In the genomic region with DNA sequence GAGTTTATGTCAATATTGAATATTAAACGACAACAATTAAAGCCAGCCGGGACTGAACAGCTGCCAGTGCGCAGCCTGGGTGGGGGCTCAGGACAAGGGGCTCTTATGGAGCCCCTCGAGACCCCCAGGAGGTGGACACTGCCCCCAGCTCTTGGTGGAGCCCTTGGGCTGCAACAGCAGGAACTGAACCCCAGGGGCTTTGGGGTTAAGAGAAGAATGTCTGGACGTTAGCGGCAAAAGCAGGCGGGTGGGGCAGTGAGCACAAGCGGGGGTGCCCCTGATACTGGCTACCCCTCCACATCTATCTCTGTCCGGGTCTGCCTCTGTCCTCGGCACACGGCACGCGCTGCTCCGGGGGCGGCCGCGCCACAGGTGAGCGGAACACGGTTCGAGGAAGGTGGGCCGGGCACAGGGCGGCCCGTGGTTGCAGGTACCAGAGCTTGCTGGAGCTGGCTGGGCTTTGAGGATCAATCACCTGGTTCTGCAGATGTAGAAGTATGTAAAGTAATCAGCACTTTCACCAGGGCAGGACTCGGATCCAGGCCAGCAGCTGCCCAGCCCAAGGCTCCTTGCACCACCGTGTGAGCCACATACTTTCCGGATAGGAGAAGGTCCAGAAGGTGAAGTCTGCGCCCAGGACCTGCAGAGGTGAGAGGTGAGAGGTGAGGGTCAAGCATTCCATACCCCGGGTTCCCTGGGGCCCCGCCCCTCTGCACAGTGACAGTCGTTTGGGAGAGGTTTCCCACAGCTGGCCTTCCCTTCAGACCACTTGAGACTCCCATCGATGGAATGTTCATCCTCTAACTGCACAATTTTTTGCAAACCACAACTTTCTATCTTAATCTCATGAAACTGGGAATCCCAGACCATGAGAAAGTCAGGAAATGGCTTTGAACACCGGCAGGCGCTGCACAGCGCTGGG, we compare ENCODE assay signal across 14 cellular contexts. TPM values are rescaled to one million over a fixed set of nuclear protein-coding genes. Genes with fewer than 3 reads are reported as not detected.
DNase-seq lines count a peak whose midpoint lies in the region; ATAC-seq and TF ChIP-seq lines count a peak whose summit lies in the region.
"Had no signal": no experiment of that assay in that cellular context is flagged by ENCODE, and none has a peak within 500 bp of the region (broad histone marks: within the 10 kb centered on the region; RNA-seq: fewer than 3 reads in every experiment).

No MANE protein-coding gene starts in this region.

- ATAC-seq in heart left ventricle (no peak), Right ventricle myocardium inferior (no peak), upper lobe of right lung (no peak), HG02884 (IDR thresholded peaks at IDR 0.05; ENCODE audit: unreplicated experiment) (no peak), GM23338 (no peak)
- ATAC-seq in naive thymus-derived CD4-positive, alpha-beta T cell, result no peak
- ATAC-seq: natural killer cell; stimulated activated naive B cell treated with anti-CD40 and anti-IgM and Interleukin-4, amounts not matched to agents 10 μg/mL and 1 μg/mL and 100 μg/mL, for 72 hours had no signal

- no peak overlapping the region for H3K4me2 ChIP-seq in GM23338

- intact Hi-C loops in heart left ventricle (cut with DNase I) (loop anchor here in 6 of 10 donors (1.0 to 10.0 kb wide), 4 partner anchors 55 to 64 kb away; no protein-coding TSS in a partner anchor), Right ventricle myocardium inferior (cut with DNase I) (loop anchor here (5.0 kb wide), 1 partner anchor 57 kb away; no protein-coding TSS in a partner anchor), upper lobe of right lung (cut with DNase I) (no loop called here)
- intact Hi-C loops in naive thymus-derived CD4-positive, alpha-beta T cell (cut with micrococcal nuclease), result loop anchor here in 1 of 2 donors (10.0 kb wide), 1 partner anchor 355 kb away; the partner anchor contains the start of gene SLX9

- peaks cover 0 to 3% (median 0%) of the 10 kb centered on the region in 5 donors for H3K36me3 Mint-ChIP-seq in naive thymus-derived CD4-positive, alpha-beta T cell
- H3K36me3 Mint-ChIP-seq in GM23338 (ENCODE audit: low read depth), result no peaks in the 10 kb centered on the region; the same call in 2 of the 3 replicates
- H3K36me3 Mint-ChIP-seq: natural killer cell had no signal

- peaks cover 23% of the 10 kb centered on the region for H3K79me2 ChIP-seq in GM23338 (replicated peaks; ENCODE audit: insufficient read depth)

- peaks cover 15 to 60% (median 46%) of the 10 kb centered on the region in 12 donors for H3K4me1 ChIP-seq in heart left ventricle
- H3K4me1 ChIP-seq in esophagus (ENCODE audit: control insufficient read depth in 2 of 2, insufficient read depth in 2 of 2, low read length in 1 of 2), result peaks cover 0 to 3% of the 10 kb centered on the region in 2 donors
- peaks cover 0 to 32% of the 10 kb centered on the region in 2 donors for H3K4me1 ChIP-seq in naive thymus-derived CD4-positive, alpha-beta T cell (ENCODE audit: control insufficient read depth in 2 of 2, insufficient read depth in 2 of 2, low read length in 2 of 2)
- peaks cover 38% of the 10 kb centered on the region for H3K4me1 ChIP-seq in upper lobe of right lung
- no peaks in the 10 kb centered on the region for H3K4me1 ChIP-seq in GM23338 (ENCODE audit: insufficient read depth)

- H3K27me3 Mint-ChIP-seq in naive thymus-derived CD4-positive, alpha-beta T cell, result peaks cover 0 to 3% (median 0%) of the 10 kb centered on the region in 5 donors
- peaks cover 5% of the 10 kb centered on the region for H3K27me3 Mint-ChIP-seq in GM23338 (ENCODE audit: insufficient read depth, low read depth, poor library complexity)

- 66 to 76% (median 74%) methylated on average over 30 to 34 of the region's 34 CpGs for WGBS in heart left ventricle, 4 donors
- WGBS in esophagus, 2 donors, result 76 to 82% methylated on average over 34 of the region's 34 CpGs

- CTCF ChIA-PET in naive thymus-derived CD4-positive, alpha-beta T cell (lab: Charles Lee), result no interaction called here

- no peak overlapping the region for H2AFZ ChIP-seq in GM23338

- no peaks in the 10 kb centered on the region for H3K9me3 Mint-ChIP-seq in naive thymus-derived CD4-positive, alpha-beta T cell
- no peaks in the 10 kb centered on the region for H3K9me3 Mint-ChIP-seq in GM23338
- H3K9me3 Mint-ChIP-seq: activated naive CD4-positive, alpha-beta T cell treated with anti-CD3 and anti-CD28 coated beads for 36 hours; natural killer cell; stimulated activated naive B cell treated with anti-CD40 and anti-IgM and Interleukin-4, amounts not matched to agents 10 μg/mL and 1 μg/mL and 100 μg/mL, for 72 hours had no signal

- H4K20me1 ChIP-seq in GM23338 (replicated peaks; ENCODE audit: insufficient read depth), result no peaks in the 10 kb centered on the region; the same call in 1 of the 2 replicates

- TF ChIP-seq CTCF in heart left ventricle (IDR thresholded peaks at IDR 0.05), result no peak
- TF ChIP-seq CTCF in upper lobe of right lung (IDR thresholded peaks at IDR 0.05), result no peak
- no peak for TF ChIP-seq CTCF in GM23338 (conservative IDR thresholded peaks at IDR 0.05; ENCODE audit: low read depth in 2 of 2)

- H3K9me2 ChIP-seq in GM23338 (ENCODE audit: insufficient read depth), result no peaks in the 10 kb centered on the region

- H3K36me3 ChIP-seq in heart left ventricle (no peaks in the 10 kb centered on the region), esophagus (ENCODE audit: control insufficient read depth in 2 of 2, insufficient read depth in 2 of 2, low read length in 1 of 2) (no peaks in the 10 kb centered on the region), upper lobe of right lung (no peaks in the 10 kb centered on the region), GM23338 (ENCODE audit: insufficient read depth) (no peaks in the 10 kb centered on the region)
- no peaks in the 10 kb centered on the region for H3K36me3 ChIP-seq in naive thymus-derived CD4-positive, alpha-beta T cell (ENCODE audit: control insufficient read depth in 2 of 3, insufficient read depth in 3 of 3, low read length in 3 of 3)

- H3K4me1 Mint-ChIP-seq in naive thymus-derived CD4-positive, alpha-beta T cell, result peaks cover 0 to 33% (median 9%) of the 10 kb centered on the region in 7 donors
- H3K4me1 Mint-ChIP-seq in GM23338, result peaks cover 9% of the 10 kb centered on the region

- no peak overlapping the region for H3K4me3 Mint-ChIP-seq in naive thymus-derived CD4-positive, alpha-beta T cell
- no peak overlapping the region for H3K4me3 Mint-ChIP-seq in GM23338
- H3K4me3 Mint-ChIP-seq: activated naive CD4-positive, alpha-beta T cell treated with anti-CD3 and anti-CD28 coated beads for 36 hours; natural killer cell; stimulated activated naive B cell treated with anti-CD40 and anti-IgM and Interleukin-4, amounts not matched to agents 10 μg/mL and 1 μg/mL and 100 μg/mL, for 72 hours had no signal

- no peaks in the 10 kb centered on the region for H3K27me3 ChIP-seq in heart left ventricle
- H3K27me3 ChIP-seq in esophagus (ENCODE audit: control insufficient read depth in 1 of 2, insufficient read depth in 2 of 2, low read length in 2 of 2), result no peaks in the 10 kb centered on the region
- no peaks in the 10 kb centered on the region for H3K27me3 ChIP-seq in naive thymus-derived CD4-positive, alpha-beta T cell (ENCODE audit: control insufficient read depth in 2 of 2, insufficient read depth in 2 of 2, low read length in 2 of 2)
- H3K27me3 ChIP-seq in upper lobe of right lung, result no peaks in the 10 kb centered on the region
- no peaks in the 10 kb centered on the region for H3K27me3 ChIP-seq in GM23338 (ENCODE audit: insufficient read depth)

- DNase-seq in heart left ventricle, result peak in 2 of 5 donors; percentile 20 to 64
- DNase-seq in Right ventricle myocardium inferior (ENCODE audit: missing footprints), result no peak
- DNase-seq in naive thymus-derived CD4-positive, alpha-beta T cell, result no peak
- DNase-seq in upper lobe of right lung, result peak; percentile 57
- DNase-seq in GM23338 (ENCODE audit: low spot score), result no peak
- no peak for DNase-seq in NCI-H2196 treated with DMSO at 0.1 percent for 48 hours (lab: John Stamatoyannopoulos, UW; ENCODE audit: unreplicated experiment)
- DNase-seq: natural killer cell; NCI-H1092 treated with DMSO at 0.1 percent for 48 hours; NCI-H748 treated with DMSO at 0.1 percent for 48 hours; stimulated activated naive B cell treated with anti-CD40 and anti-IgM and Interleukin-4, amounts not matched to agents 10 μg/mL and 1 μg/mL and 100 μg/mL, for 72 hours; SW 1271 had no signal

- H3K4me3 ChIP-seq in heart left ventricle, result peak overlapping the region in 1 of 12 donors; percentile 32
- H3K4me3 ChIP-seq in esophagus (ENCODE audit: low read depth in 1 of 2, low read length in 2 of 2), result no peak overlapping the region
- H3K4me3 ChIP-seq in naive thymus-derived CD4-positive, alpha-beta T cell (ENCODE audit: low read length), result no peak overlapping the region
- no peak overlapping the region for H3K4me3 ChIP-seq in upper lobe of right lung
- no peak overlapping the region for H3K4me3 ChIP-seq in GM23338

- peak overlapping the region in 7 of 9 donors; percentile 8 to 90 (median 59) for H3K27ac Mint-ChIP-seq in naive thymus-derived CD4-positive, alpha-beta T cell
- no peak overlapping the region for H3K27ac Mint-ChIP-seq in GM23338
- H3K27ac Mint-ChIP-seq: activated naive CD4-positive, alpha-beta T cell treated with anti-CD3 and anti-CD28 coated beads for 36 hours; natural killer cell; stimulated activated naive B cell treated with anti-CD40 and anti-IgM and Interleukin-4, amounts not matched to agents 10 μg/mL and 1 μg/mL and 100 μg/mL, for 72 hours had no signal

- H3K27ac ChIP-seq in heart left ventricle (peak overlapping the region; percentile 43 to 98 (median 88)), esophagus (ENCODE audit: low read depth in 2 of 2, low read length in 1 of 2) (peak overlapping the region; percentile 3 to 25), upper lobe of right lung (peak overlapping the region; percentile 87), GM23338 (ENCODE audit: low read depth) (no peak overlapping the region)
- H3K27ac ChIP-seq in naive thymus-derived CD4-positive, alpha-beta T cell (ENCODE audit: low read depth, low read length), result no peak overlapping the region

- no peak for TF ChIP-seq POLR2A in heart left ventricle (IDR thresholded peaks at IDR 0.05)

- H3K9me3 ChIP-seq in heart left ventricle, result peaks cover 0 to 2% (median 0%) of the 10 kb centered on the region in 12 donors
- H3K9me3 ChIP-seq in esophagus (ENCODE audit: control insufficient read depth in 2 of 2, insufficient read depth in 1 of 2, low read depth in 1 of 2, low read length in 1 of 2), result no peaks in the 10 kb centered on the region
- H3K9me3 ChIP-seq in naive thymus-derived CD4-positive, alpha-beta T cell (ENCODE audit: control insufficient read depth in 2 of 3, low read length in 3 of 3), result no peaks in the 10 kb centered on the region
- H3K9me3 ChIP-seq in upper lobe of right lung, result no peaks in the 10 kb centered on the region

- no peaks in the 10 kb centered on the region; the same call in 1 of the 2 replicates for H3F3A ChIP-seq in GM23338 (replicated peaks; ENCODE audit: low read depth)

- POLR2A ChIA-PET in naive thymus-derived CD4-positive, alpha-beta T cell (lab: Charles Lee), result interaction anchor here (0.6 to 1.4 kb wide), 2 partner anchors 14 to 23 kb away, joined by 3 read pairs; no protein-coding TSS in a partner anchor

RNA-seq across cellular contexts. Expression of gene POFUT2, which starts 12.4 kb away (rescaled TPM):
- total RNA-seq in heart left ventricle (10 to 100 TPM; 10.8 to 22.0 (median 18.5) TPM), Right ventricle myocardium inferior (16.9 TPM), upper lobe of right lung (29.0 TPM)
- polyA plus RNA-seq in heart left ventricle (10 to 100 TPM; 14.1 to 25.8 TPM), esophagus (10 to 100 TPM in 1 of 2 donors, 1 to 10 TPM in 1; 6.4 to 13.3 TPM), GM23338 (2016; fragmentation: Nextera tagmentation; extraction: Ambion mirVana) (10.9 and 12.1 TPM in 2 replicates)
- 10 to 100 TPM; 20.1 to 53.3 (median 47.8) TPM for total RNA-seq in naive thymus-derived CD4-positive, alpha-beta T cell
- polyA plus RNA-seq in naive thymus-derived CD4-positive, alpha-beta T cell, result 1 to 10 TPM; 3.8 to 5.4 TPM
- 34.5 and 36.2 TPM in 2 replicates for total RNA-seq in GM23338 (2014; rRNA removed; shearing (Covaris generic))

Comparison
In these comparisons a context has a peak if more than half of its experiments do, and no peak if none do; other contexts are left out.
1. H3K27ac ChIP-seq: peak in heart left ventricle (12 of 12), esophagus (2 of 2) and upper lobe of right lung (single experiment); none in naive thymus-derived CD4-positive, alpha-beta T cell (single experiment) and GM23338 (single experiment).